In the genomic region with DNA sequence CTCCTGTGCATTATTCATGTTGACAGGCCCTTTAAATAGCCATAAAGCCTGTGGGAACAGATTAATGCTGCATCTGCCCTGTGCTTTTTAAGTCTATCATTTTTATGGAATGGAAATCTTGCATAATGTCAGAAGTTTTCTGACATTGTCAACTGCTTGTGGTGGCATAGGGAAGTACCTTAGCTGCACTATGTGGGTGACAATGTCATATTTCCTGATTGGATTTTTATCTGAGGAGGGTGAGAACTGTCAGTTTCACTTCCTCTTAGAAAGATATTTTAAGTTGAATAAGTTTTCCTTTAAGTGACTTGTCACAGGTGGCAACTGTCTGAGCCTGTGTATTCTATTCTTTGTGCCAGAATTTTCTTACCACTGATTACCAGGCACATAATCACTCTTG, we compare ENCODE assay signal across 8 cellular contexts.
DNase-seq lines count a peak whose midpoint lies in the region; ATAC-seq and TF ChIP-seq lines count a peak whose summit lies in the region.

No MANE protein-coding gene starts in this region.

- no peak overlapping the region for H3K4me2 ChIP-seq in neural progenitor cell

- H3K9me3 Mint-ChIP-seq in activated CD8-positive, alpha-beta memory T cell treated with anti-CD3 and anti-CD28 coated beads, Interleukin-2, amount 10 ng/mL, durations not matched to agents 7 days and 5 days (ENCODE audit: low read depth): no peaks in the 10 kb centered on the region
- no peaks in the 10 kb centered on the region for H3K9me3 Mint-ChIP-seq in stimulated activated effector memory CD8-positive, alpha-beta T cell treated with anti-CD3 and anti-CD28 coated beads, Interleukin-12 subunit alpha, Interleukin-12 subunit beta, amount 100 ng/mL, for 72 hours
- H3K9me3 Mint-ChIP-seq in neural progenitor cell: no peaks in the 10 kb centered on the region

- peaks cover 8% of the 10 kb centered on the region for H3K4me1 Mint-ChIP-seq in activated CD8-positive, alpha-beta memory T cell treated with anti-CD3 and anti-CD28 coated beads, Interleukin-2, amount 10 ng/mL, durations not matched to agents 7 days and 5 days
- H3K4me1 Mint-ChIP-seq in stimulated activated effector memory CD8-positive, alpha-beta T cell treated with anti-CD3 and anti-CD28 coated beads, Interleukin-12 subunit alpha, Interleukin-12 subunit beta, amount 100 ng/mL, for 72 hours: peaks cover 17% of the 10 kb centered on the region
- H3K4me1 Mint-ChIP-seq in neural progenitor cell: no peaks in the 10 kb centered on the region

- no peak overlapping the region for H3K9ac ChIP-seq in neural progenitor cell

- H3K27me3 ChIP-seq in spleen (replicated peaks in 1 of 7) (no peaks in the 10 kb centered on the region), neural progenitor cell (no peaks in the 10 kb centered on the region)

- TF ChIP-seq CTCF in spleen (IDR thresholded peaks at IDR 0.05 in 8 of 11, conservative IDR thresholded peaks at IDR 0.05 in 3 of 11): peak in 3 of 11 experiments; percentile 5 to 29 (median 18)
- no peak for TF ChIP-seq CTCF in neural progenitor cell (IDR thresholded peaks at IDR 0.05)

- H3K36me3 ChIP-seq in spleen (no peaks in the 10 kb centered on the region), neural progenitor cell (no peaks in the 10 kb centered on the region)

- no peak overlapping the region for H3K4me3 ChIP-seq in spleen
- H3K4me3 ChIP-seq in neural progenitor cell: no peak overlapping the region

- CTCF ChIA-PET in activated CD8-positive, alpha-beta memory T cell treated with anti-CD3 and anti-CD28 coated beads, Interleukin-2, amount 10 ng/mL, durations not matched to agents 7 days and 5 days (lab: Charles Lee): no interaction called here

- peak; percentile 68 for ATAC-seq in activated CD8-positive, alpha-beta memory T cell treated with anti-CD3 and anti-CD28 coated beads, Interleukin-2, amount 10 ng/mL, durations not matched to agents 7 days and 5 days
- ATAC-seq in HG02885 (IDR thresholded peaks at IDR 0.05; ENCODE audit: poor library complexity, unreplicated experiment): peak; percentile 97
- peak; percentile 83 for ATAC-seq in stimulated activated effector memory CD8-positive, alpha-beta T cell treated with anti-CD3 and anti-CD28 coated beads, Interleukin-12 subunit alpha, Interleukin-12 subunit beta, amount 100 ng/mL, for 72 hours

- H3K9me3 ChIP-seq in spleen (no peaks in the 10 kb centered on the region), neural progenitor cell (ENCODE audit: low read depth) (no peaks in the 10 kb centered on the region)

- no peak overlapping the region for H2AFZ ChIP-seq in neural progenitor cell (replicated peaks)

- no peak for TF ChIP-seq POLR2A in spleen (IDR thresholded peaks at IDR 0.05)

- H3K4me3 Mint-ChIP-seq in activated CD8-positive, alpha-beta memory T cell treated with anti-CD3 and anti-CD28 coated beads, Interleukin-2, amount 10 ng/mL, durations not matched to agents 7 days and 5 days: no peak overlapping the region
- H3K4me3 Mint-ChIP-seq in stimulated activated effector memory CD8-positive, alpha-beta T cell treated with anti-CD3 and anti-CD28 coated beads, Interleukin-12 subunit alpha, Interleukin-12 subunit beta, amount 100 ng/mL, for 72 hours: peak overlapping the region; percentile 24
- H3K4me3 Mint-ChIP-seq in neural progenitor cell: no peak overlapping the region

- DNase-seq in activated CD8-positive, alpha-beta memory T cell treated with anti-CD3 and anti-CD28 coated beads, Interleukin-2, amount 10 ng/mL, durations not matched to agents 7 days and 5 days: no peak
- no peak for DNase-seq in activated CD8-positive, alpha-beta memory T cell treated with anti-CD3 and anti-CD28 coated beads, Interleukin-2, amount 50 U/mL, for 48 hours
- peak; percentile 97 for DNase-seq in NOMO-1 treated with DMSO at 0.1 percent for 48 hours (lab: John Stamatoyannopoulos, UW; ENCODE audit: unreplicated experiment)
- no peak for DNase-seq in stimulated activated effector memory CD8-positive, alpha-beta T cell treated with anti-CD3 and anti-CD28 coated beads, Interleukin-12 subunit alpha, Interleukin-12 subunit beta, amount 100 ng/mL, for 72 hours (ENCODE audit: low spot score in 2 of 2)
- DNase-seq in spleen: no peak
- DNase-seq in neural progenitor cell (ENCODE audit: low spot score): no peak
- DNase-seq in NCI-H1417 (lab: John Stamatoyannopoulos, UW): no peak

- H3K79me2 ChIP-seq in neural progenitor cell (ENCODE audit: low read depth): no peaks in the 10 kb centered on the region

- H4K20me1 ChIP-seq in neural progenitor cell (ENCODE audit: low read depth): no peaks in the 10 kb centered on the region

- H3K27ac ChIP-seq in spleen (peak overlapping the region in 4 of 8 donors; percentile 45 to 66 (median 56)), neural progenitor cell (no peak overlapping the region)

- no peaks in the 10 kb centered on the region for H3K27me3 Mint-ChIP-seq in activated CD8-positive, alpha-beta memory T cell treated with anti-CD3 and anti-CD28 coated beads, Interleukin-2, amount 10 ng/mL, durations not matched to agents 7 days and 5 days
- no peaks in the 10 kb centered on the region for H3K27me3 Mint-ChIP-seq in neural progenitor cell (ENCODE audit: insufficient read depth, low read depth)

- intact Hi-C loops in spleen (cut with DNase I; ENCODE audit: low total_unique reads): no loop called here

- H3K4me1 ChIP-seq in spleen (peaks cover 10 to 22% (median 14%) of the 10 kb centered on the region in 6 donors), neural progenitor cell (no peaks in the 10 kb centered on the region)

- no peaks in the 10 kb centered on the region for H3K36me3 Mint-ChIP-seq in activated CD8-positive, alpha-beta memory T cell treated with anti-CD3 and anti-CD28 coated beads, Interleukin-2, amount 10 ng/mL, durations not matched to agents 7 days and 5 days
- H3K36me3 Mint-ChIP-seq in stimulated activated effector memory CD8-positive, alpha-beta T cell treated with anti-CD3 and anti-CD28 coated beads, Interleukin-12 subunit alpha, Interleukin-12 subunit beta, amount 100 ng/mL, for 72 hours: peaks cover 6% of the 10 kb centered on the region
- H3K36me3 Mint-ChIP-seq in neural progenitor cell: no peaks in the 10 kb centered on the region

- no peak overlapping the region for H3K27ac Mint-ChIP-seq in activated CD8-positive, alpha-beta memory T cell treated with anti-CD3 and anti-CD28 coated beads, Interleukin-2, amount 10 ng/mL, durations not matched to agents 7 days and 5 days
- no peak overlapping the region for H3K27ac Mint-ChIP-seq in stimulated activated effector memory CD8-positive, alpha-beta T cell treated with anti-CD3 and anti-CD28 coated beads, Interleukin-12 subunit alpha, Interleukin-12 subunit beta, amount 100 ng/mL, for 72 hours
- H3K27ac Mint-ChIP-seq in neural progenitor cell: no peak overlapping the region

- H3F3A ChIP-seq in neural progenitor cell (ENCODE audit: low read depth): no peaks in the 10 kb centered on the region
